Comparison of ENCODE assay signal across 8 cellular contexts in genomic region chr15:65949482-65949881, GRCh38.
"Had no signal": no experiment of that assay in that cellular context is flagged by ENCODE, and none has a peak within 500 bp of the region (broad histone marks: within the 10 kb centered on the region; RNA-seq: fewer than 3 reads in every experiment).

No MANE protein-coding gene starts in this region.

- H3K27ac ChIP-seq: GM23248 had no signal

- H2AFZ ChIP-seq: GM23248 had no signal

- H3K27ac Mint-ChIP-seq: HFFc6 had no signal

- H3K9me3 ChIP-seq: HAP-1 had no signal

- H3K36me3 ChIP-seq: HAP-1 had no signal

- H3K4me1 ChIP-seq: HAP-1 had no signal

- ATAC-seq: HCT116, K562 had no signal

- H3K4me3 ChIP-seq: GM23248, HAP-1, K562 had no signal

- DNase-seq: GM23248, GOT3, H7, HFFc6, IMR-90 had no signal

- H3K9me3 Mint-ChIP-seq: HFFc6 had no signal

- H3K9ac ChIP-seq: GM23248 had no signal

- H3K4me3 Mint-ChIP-seq: HFFc6 had no signal
